Comparison of ENCODE assay signal across 10 cellular contexts in genomic region chr22:20510811-20511577, GRCh38. TPM values are rescaled to one million over a fixed set of nuclear protein-coding genes. Genes with fewer than 3 reads are reported as not detected.
DNase-seq lines count a peak whose midpoint lies in the region; ATAC-seq and TF ChIP-seq lines count a peak whose summit lies in the region.
"Had no signal": no experiment of that assay in that cellular context is flagged by ENCODE, and none has a peak within 500 bp of the region (broad histone marks: within the 10 kb centered on the region; RNA-seq: fewer than 3 reads in every experiment).

No MANE protein-coding gene starts in this region.

- H4K20me1 ChIP-seq in SK-N-SH (ENCODE audit: insufficient read depth) (peaks cover 63% of the 10 kb centered on the region), fibroblast of lung (ENCODE audit: control insufficient read depth, extremely low read depth, insufficient read depth, low read length) (peaks cover 3% of the 10 kb centered on the region)

- H3F3A ChIP-seq in SK-N-SH (replicated peaks; ENCODE audit: insufficient read depth) = peaks cover 22% of the 10 kb centered on the region

- H3K4me3 ChIP-seq in SK-N-SH (ENCODE audit: low read depth in 2 of 2, low read length in 1 of 2) (peak overlapping the region in 1 of 2 experiments; percentile 67; a peak in 1 of 4 replicates), SK-N-MC (no peak overlapping the region), fibroblast of lung (replicated peaks in 1 of 4; ENCODE audit: control extremely low read depth in 1 of 4, insufficient read depth in 1 of 4, low read depth in 3 of 4, low read length in 4 of 4) (peak overlapping the region in 1 of 4 experiments; percentile 73), spleen (peak overlapping the region in 1 of 8 donors; percentile 81)

- H3K4me2 ChIP-seq in SK-N-SH (peak overlapping the region; percentile 99; the same call in 1 of the 2 replicates), fibroblast of lung (ENCODE audit: extremely low read depth, insufficient read depth, low read length) (peak overlapping the region; percentile 61)

- TF ChIP-seq CTCF in SK-N-SH (IDR thresholded peaks at IDR 0.05) = no peak
- no peak for TF ChIP-seq CTCF in fibroblast of lung (conservative IDR thresholded peaks at IDR 0.05 in 1 of 2, IDR thresholded peaks at IDR 0.05 in 1 of 2; ENCODE audit: low read depth in 1 of 2, low read length in 2 of 2)
- TF ChIP-seq CTCF in spleen (IDR thresholded peaks at IDR 0.05 in 8 of 11, conservative IDR thresholded peaks at IDR 0.05 in 3 of 11) = no peak

- peaks cover 25 to 29% of the 10 kb centered on the region in 2 experiments; a peak in 3 of 4 replicates for H3K4me1 ChIP-seq in SK-N-SH (ENCODE audit: control insufficient read depth in 1 of 2, insufficient read depth in 2 of 2, low read depth in 1 of 2, low read length in 1 of 2)
- H3K4me1 ChIP-seq in fibroblast of lung (ENCODE audit: control insufficient read depth, extremely low read depth, insufficient read depth, low read length) = peaks cover 15% of the 10 kb centered on the region
- H3K4me1 ChIP-seq in spleen = peaks cover 36 to 91% (median 67%) of the 10 kb centered on the region in 6 donors

- H3K27ac ChIP-seq in SK-N-SH (ENCODE audit: low read depth in 2 of 2, low read length in 1 of 2) (peak overlapping the region in 1 of 2 experiments; percentile 96; a peak in 2 of 4 replicates), SK-N-MC (0 out of 2 replicates have a peak overlapping the region, but pooled peaks have one; percentile 7), fibroblast of lung (ENCODE audit: insufficient read depth, low read length) (peak overlapping the region; percentile 49), spleen (peak overlapping the region in 6 of 8 donors; percentile 92 to 96 (median 93))
- H3K27ac ChIP-seq: 22Rv1 had no signal

- no peak for DNase-seq in SK-N-SH
- no peak for DNase-seq in SK-N-MC (ENCODE audit: low read depth, low spot score)
- DNase-seq in fibroblast of lung (ENCODE audit: low read depth in 2 of 2) = no peak
- no peak for DNase-seq in spleen
- DNase-seq in DMS153 treated with DMSO at 0.1 percent for 48 hours (lab: John Stamatoyannopoulos, UW; ENCODE audit: unreplicated experiment) = no peak
- no peak for DNase-seq in activated gamma-delta T cell treated with Interleukin-2 at 50 U/mL for 16 hours
- DNase-seq in Right ventricle myocardium inferior (ENCODE audit: missing footprints) = no peak
- DNase-seq: NCI-H2029 had no signal

- H3K79me2 ChIP-seq in SK-N-SH (ENCODE audit: insufficient read depth) (peaks cover 90% of the 10 kb centered on the region), fibroblast of lung (ENCODE audit: control insufficient read depth, insufficient read depth, low read length) (peaks cover 80% of the 10 kb centered on the region)

- H3K9me2 ChIP-seq in SK-N-SH = no peaks in the 10 kb centered on the region

- no peak for TF ChIP-seq POLR2A in spleen (IDR thresholded peaks at IDR 0.05)

- no peak for TF ChIP-seq EP300 in SK-N-SH (IDR thresholded peaks at IDR 0.05; ENCODE audit: borderline replicate concordance in 1 of 2, low read depth in 1 of 2, low read length in 1 of 2)

- intact Hi-C loops in spleen (cut with DNase I; ENCODE audit: low total_unique reads) = loop anchor here (10.0 kb wide), 1 partner anchor 54 kb away; no protein-coding TSS in a partner anchor
- intact Hi-C loops in Right ventricle myocardium inferior (cut with DNase I) = loop anchor here (2.0 kb wide), 1 partner anchor 16 kb away; no protein-coding TSS in a partner anchor

- CTCF ChIA-PET in SK-N-SH (lab: Yijun Ruan, JAX) = interaction anchor here (0.9 to 1.3 kb wide), 2 partner anchors 9 to 51 kb away, joined by 3 read pairs; no protein-coding TSS in a partner anchor

- TF ChIP-seq RAD21 in SK-N-SH (IDR thresholded peaks at IDR 0.05; ENCODE audit: low read length) = no peak

- H3K9ac ChIP-seq in SK-N-SH (peak overlapping the region; percentile 21; the same call in 1 of the 2 replicates), SK-N-MC (ENCODE audit: insufficient read length) (no peak overlapping the region), fibroblast of lung (ENCODE audit: insufficient read depth, low read length) (no peak overlapping the region)

- whole genome bisulfite sequencing in SK-N-SH (ENCODE audit: low lambda C conversion rate) = 85% methylated on average over 10 of the region's 10 CpGs
- 67 to 78% (median 75%) methylated on average over 10 of the region's 10 CpGs for WGBS in spleen, 5 donors

- POLR2A ChIA-PET in SK-N-SH (lab: Yijun Ruan, JAX) = no interaction called here

- no peaks in the 10 kb centered on the region for H3K27me3 ChIP-seq in SK-N-SH (ENCODE audit: insufficient read depth)
- no peaks in the 10 kb centered on the region for H3K27me3 ChIP-seq in fibroblast of lung (ENCODE audit: control insufficient read depth, insufficient read depth, low read length)
- no peaks in the 10 kb centered on the region for H3K27me3 ChIP-seq in spleen (replicated peaks in 1 of 7)

- ATAC-seq in SK-N-SH treated with all-trans-retinoic acid at 6 μM for 48 hours (no peak), Right ventricle myocardium inferior (no peak)

- H3K9me3 ChIP-seq in SK-N-SH (no peaks in the 10 kb centered on the region), SK-N-MC (ENCODE audit: low read depth, low read length) (no peaks in the 10 kb centered on the region), fibroblast of lung (ENCODE audit: control insufficient read depth, insufficient read depth, low read depth, low read length) (no peaks in the 10 kb centered on the region), spleen (no peaks in the 10 kb centered on the region)

- H3K36me3 ChIP-seq in SK-N-SH (replicated peaks in 1 of 2; ENCODE audit: control insufficient read depth in 1 of 2, insufficient read depth in 2 of 2, low read length in 1 of 2) (peaks cover 10 to 22% of the 10 kb centered on the region in 2 experiments), SK-N-MC (ENCODE audit: insufficient read depth, low read length) (peaks cover 12% of the 10 kb centered on the region; the same call in 1 of the 2 replicates), fibroblast of lung (ENCODE audit: control insufficient read depth, insufficient read depth, low read length) (peaks cover 9% of the 10 kb centered on the region), spleen (peaks cover 0 to 51% (median 8%) of the 10 kb centered on the region in 6 donors)

- H2AFZ ChIP-seq in SK-N-SH (ENCODE audit: low read depth) (no peak overlapping the region), fibroblast of lung (ENCODE audit: low read length) (no peak overlapping the region)

TF ChIP-seq in SK-N-SH, 30 proteins besides CTCF, POLR2A, EP300 and RAD21 (continues in another document):
- TF ChIP-seq ELF1 (IDR thresholded peaks at IDR 0.05) (no peak), MAX (IDR thresholded peaks at IDR 0.05; ENCODE audit: low read depth) (no peak), YY1 (IDR thresholded peaks at IDR 0.05; ENCODE audit: low read depth) (no peak), FOXM1 (IDR thresholded peaks at IDR 0.05; ENCODE audit: low read depth) (no peak), JUND (IDR thresholded peaks at IDR 0.05) (no peak), FOSL2 (IDR thresholded peaks at IDR 0.05; ENCODE audit: borderline replicate concordance, low read depth) (no peak), POLR2AphosphoS5 (IDR thresholded peaks at IDR 0.05; ENCODE audit: low read depth, low read length) (no peak)

TF ChIP-seq in SK-N-SH treated with all-trans-retinoic acid at 6 μM for 48 hours, 23 proteins besides CTCF, POLR2A, EP300 and RAD21:
- TF ChIP-seq ESRRG (CRISPR knock-in tag; IDR thresholded peaks at IDR 0.05) (no peak), GLIS3 (CRISPR knock-in tag; IDR thresholded peaks at IDR 0.05) (no peak), TOX (CRISPR knock-in tag; IDR thresholded peaks at IDR 0.05; ENCODE audit: borderline replicate concordance) (no peak)

RNA-seq across cellular contexts. Expression of gene MED15, which starts 3.6 kb away (rescaled TPM):
- 36.0 and 45.1 TPM in 2 replicates for polyA plus RNA-seq in SK-N-SH (2012; rRNA removed)
- polyA plus RNA-seq in SK-N-SH (2012; cell fraction: cytosol; rRNA removed) = 20.6 and 30.1 TPM in 2 replicates
- 186 and 205 TPM in 2 replicates for polyA plus RNA-seq in SK-N-SH (2012; cell fraction: nucleus; rRNA removed)
- total RNA-seq in fibroblast of lung = 15.7 and 28.6 TPM in 2 replicates
- 28.6 and 37.9 TPM in 2 replicates for polyA plus RNA-seq in fibroblast of lung
- polyA plus RNA-seq in fibroblast of lung (2012) = 56.0 and 61.8 TPM in 2 replicates
- 108 and 110 TPM in 2 replicates for polyA minus RNA-seq in fibroblast of lung (ENCODE audit: low replicate concordance)
- 100 to 1,000 TPM in 4 of 7 donors, 10 to 100 TPM in 3; 76.4 to 162 (median 118) TPM for total RNA-seq in spleen
- 10 to 100 TPM; 32.2 to 80.1 (median 78.3) TPM for polyA plus RNA-seq in spleen
- 38.1 TPM for total RNA-seq in Right ventricle myocardium inferior

RNA-seq across cellular contexts. Expression of gene KLHL22, which starts 15.4 kb away (rescaled TPM):
- polyA plus RNA-seq in SK-N-SH (2012; rRNA removed) (26.5 and 29.8 TPM in 2 replicates), fibroblast of lung (17.4 and 19.2 TPM in 2 replicates), spleen (10 to 100 TPM; 14.0 to 20.8 (median 15.4) TPM)
- 9.3 and 17.3 TPM in 2 replicates for polyA plus RNA-seq in SK-N-SH (2012; cell fraction: cytosol; rRNA removed)
- 56.9 and 66.8 TPM in 2 replicates for polyA plus RNA-seq in SK-N-SH (2012; cell fraction: nucleus; rRNA removed)
- total RNA-seq in fibroblast of lung (32.4 and 35.3 TPM in 2 replicates), spleen (10 to 100 TPM; 20.9 to 40.6 (median 36.0) TPM), Right ventricle myocardium inferior (12.4 TPM)
- polyA plus RNA-seq in fibroblast of lung (2012) = 14.1 and 18.1 TPM in 2 replicates
- 24.9 and 35.4 TPM in 2 replicates for polyA minus RNA-seq in fibroblast of lung (ENCODE audit: low replicate concordance)
